ENCODE assay signal across 26 cellular contexts in genomic region chr1:107263291-107263790, GRCh38.
DNase-seq lines count a peak whose midpoint lies in the region; ATAC-seq, FAIRE-seq and TF ChIP-seq lines count a peak whose summit lies in the region.
"Had no signal": no experiment of that assay in that cellular context is flagged by ENCODE, and none has a peak within 500 bp of the region (broad histone marks: within the 10 kb centered on the region; RNA-seq: fewer than 3 reads in every experiment).

No MANE protein-coding gene starts in this region.

- peaks cover 17% of the 10 kb centered on the region for H3K4me1 Mint-ChIP-seq in memory B cell
- no peaks in the 10 kb centered on the region for H3K4me1 Mint-ChIP-seq in CD8-positive, alpha-beta memory T cell
- H3K4me1 Mint-ChIP-seq: CD4-positive, CD25-positive, alpha-beta regulatory T cell had no signal

- intact Hi-C loops in mammary epithelial cell (cut with micrococcal nuclease) = no loop called here
- intact Hi-C loops in breast epithelium (cut with DNase I; ENCODE audit: low total_unique reads) = no loop called here

- no peak for FAIRE-seq in bronchial epithelial cell (lab: Jason Lieb, UNC)
- FAIRE-seq: D721Med, GM19239, HTR-8/SVneo, K562 had no signal

- no peak overlapping the region for H3K4me3 Mint-ChIP-seq in memory B cell
- H3K4me3 Mint-ChIP-seq in CD8-positive, alpha-beta memory T cell = no peak overlapping the region
- H3K4me3 Mint-ChIP-seq: CD4-positive, CD25-positive, alpha-beta regulatory T cell; GM23338; H9 had no signal

- no peak overlapping the region for H2AFZ ChIP-seq in mammary epithelial cell (ENCODE audit: low read depth, low read length)
- H2AFZ ChIP-seq: GM23338, PC-9 had no signal

- dilution Hi-C loops in mammary epithelial cell (cut with HindIII; ENCODE audit: low sequenced_read_pairs) = no loop called here

- POLR2A ChIA-PET in CD8-positive, alpha-beta memory T cell (lab: Charles Lee) = no interaction called here

- H3K4me2 ChIP-seq in mammary epithelial cell (ENCODE audit: insufficient read depth, low read depth, low read length) = peak overlapping the region; percentile 41
- H3K4me2 ChIP-seq: GM23338, PC-9 had no signal

- H3K27me3 ChIP-seq in mammary epithelial cell (ENCODE audit: insufficient read depth, low read length) (no peaks in the 10 kb centered on the region), breast epithelium (no peaks in the 10 kb centered on the region), bronchial epithelial cell (ENCODE audit: control insufficient read depth, insufficient read depth, low read length) (no peaks in the 10 kb centered on the region)
- no peaks in the 10 kb centered on the region for H3K27me3 ChIP-seq in CD8-positive, alpha-beta memory T cell (ENCODE audit: insufficient read depth, low read length, poor library complexity, severe bottlenecking)
- H3K27me3 ChIP-seq: SJSA1 had no signal

- ATAC-seq in memory B cell (ENCODE audit: low read depth) = no peak
- ATAC-seq in GM21825 (IDR thresholded peaks at IDR 0.05; ENCODE audit: unreplicated experiment) = no peak
- ATAC-seq in HG03442 (IDR thresholded peaks at IDR 0.05; ENCODE audit: unreplicated experiment) = no peak
- ATAC-seq: GM23338, K562 had no signal

- peaks cover 6% of the 10 kb centered on the region for H3K9me3 Mint-ChIP-seq in memory B cell
- peaks cover 0 to 3% (median 0%) of the 10 kb centered on the region in 5 donors for H3K9me3 Mint-ChIP-seq in CD8-positive, alpha-beta memory T cell
- H3K9me3 Mint-ChIP-seq: GM23338, H9 had no signal

- CTCF ChIA-PET in mammary epithelial cell (lab: Charles Lee; ENCODE audit: low non-redundant PET) = no interaction called here
- CTCF ChIA-PET in CD8-positive, alpha-beta memory T cell (lab: Charles Lee) = no interaction called here

- H3K9ac ChIP-seq in mammary epithelial cell (ENCODE audit: insufficient read depth, low read length) = no peak overlapping the region

- no peaks in the 10 kb centered on the region for H3K9me3 ChIP-seq in mammary epithelial cell (replicated peaks; ENCODE audit: insufficient read depth, low read length)
- no peaks in the 10 kb centered on the region for H3K9me3 ChIP-seq in breast epithelium
- no peaks in the 10 kb centered on the region for H3K9me3 ChIP-seq in CD8-positive, alpha-beta memory T cell (ENCODE audit: low read length)
- H3K9me3 ChIP-seq: SJSA1 had no signal

- TF ChIP-seq CTCF in mammary epithelial cell (conservative IDR thresholded peaks at IDR 0.05 in 1 of 2, IDR thresholded peaks at IDR 0.05 in 1 of 2; ENCODE audit: extremely low read depth in 1 of 2, insufficient read depth in 1 of 2, low read depth in 1 of 2, low read length in 2 of 2) = no peak
- no peak for TF ChIP-seq CTCF in breast epithelium (IDR thresholded peaks at IDR 0.05)
- no peak for TF ChIP-seq CTCF in bronchial epithelial cell (IDR thresholded peaks at IDR 0.05; ENCODE audit: insufficient read depth, low read length, severe bottlenecking)

- H3K4me1 ChIP-seq in mammary epithelial cell (ENCODE audit: insufficient read depth, low read length) (peaks cover 30% of the 10 kb centered on the region), breast epithelium (no peaks in the 10 kb centered on the region)
- H3K4me1 ChIP-seq in CD8-positive, alpha-beta memory T cell (ENCODE audit: insufficient read depth, low read length) = no peaks in the 10 kb centered on the region
- H3K4me1 ChIP-seq: SJSA1 had no signal

- H3K27ac Mint-ChIP-seq in memory B cell = peak overlapping the region; percentile 51
- no peak overlapping the region for H3K27ac Mint-ChIP-seq in CD8-positive, alpha-beta memory T cell
- H3K27ac Mint-ChIP-seq: CD4-positive, CD25-positive, alpha-beta regulatory T cell; GM23338 had no signal

- in situ Hi-C loops in mammary epithelial cell (cut with MboI; ENCODE audit: low sequenced_read_pairs in 2 of 2) = no loop called here

- TF ChIP-seq POLR2A in breast epithelium (IDR thresholded peaks at IDR 0.05) = no peak

- no peaks in the 10 kb centered on the region for H3K27me3 Mint-ChIP-seq in memory B cell
- H3K27me3 Mint-ChIP-seq in CD8-positive, alpha-beta memory T cell = peaks cover 0 to 3% of the 10 kb centered on the region in 2 donors

- H3K36me3 Mint-ChIP-seq in memory B cell = no peaks in the 10 kb centered on the region
- no peaks in the 10 kb centered on the region for H3K36me3 Mint-ChIP-seq in CD8-positive, alpha-beta memory T cell
- H3K36me3 Mint-ChIP-seq: CD4-positive, CD25-positive, alpha-beta regulatory T cell had no signal

- H3K4me3 ChIP-seq in mammary epithelial cell (replicated peaks in 1 of 3; ENCODE audit: insufficient read depth in 1 of 3, low read depth in 2 of 3, low read length in 3 of 3) = no peak overlapping the region
- no peak overlapping the region for H3K4me3 ChIP-seq in breast epithelium
- H3K4me3 ChIP-seq in bronchial epithelial cell (ENCODE audit: low read depth, low read length) = no peak overlapping the region
- no peak overlapping the region for H3K4me3 ChIP-seq in CD8-positive, alpha-beta memory T cell (ENCODE audit: low read length)
- H3K4me3 ChIP-seq: GM23338, K562, PC-9, SJSA1 had no signal

- H3K36me3 ChIP-seq in mammary epithelial cell (ENCODE audit: insufficient read depth, low read length) (no peaks in the 10 kb centered on the region), breast epithelium (no peaks in the 10 kb centered on the region), bronchial epithelial cell (ENCODE audit: control insufficient read depth, insufficient read depth, low read length) (no peaks in the 10 kb centered on the region)
- no peaks in the 10 kb centered on the region for H3K36me3 ChIP-seq in CD8-positive, alpha-beta memory T cell (ENCODE audit: insufficient read depth, low read length)
- H3K36me3 ChIP-seq: SJSA1 had no signal

- H4K20me1 ChIP-seq in mammary epithelial cell (ENCODE audit: insufficient read depth, low read length) = no peaks in the 10 kb centered on the region

- no peak overlapping the region for H3K27ac ChIP-seq in mammary epithelial cell (ENCODE audit: insufficient read depth, low read depth, low read length)
- H3K27ac ChIP-seq in breast epithelium = no peak overlapping the region
- H3K27ac ChIP-seq in CD8-positive, alpha-beta memory T cell (ENCODE audit: low read depth, low read length) = no peak overlapping the region
- H3K27ac ChIP-seq: 22Rv1, PC-9, SJSA1 had no signal

- H3K79me2 ChIP-seq in mammary epithelial cell (ENCODE audit: insufficient read depth, low read length) = no peaks in the 10 kb centered on the region

- WGBS in mammary epithelial cell (ENCODE audit: low coverage, missing lambda C conversion rate) = 100% methylated on average over 1 of the region's 1 CpG

- no TSS peak for BruUV-seq in mammary epithelial cell (replicated peaks; lab: Mats Ljungman, UMichigan)

- DNase-seq in mammary epithelial cell (no peak), breast epithelium (ENCODE audit: low spot score in 2 of 2) (no peak), bronchial epithelial cell (ENCODE audit: low read depth) (peak; percentile 22), memory B cell (ENCODE audit: low spot score in 2 of 2) (no peak)
- no peak for DNase-seq in activated effector memory CD4-positive, alpha-beta T cell treated with Interleukin-2 at 50 U/mL for 16 hours
- no peak for DNase-seq in CD8-positive, alpha-beta memory T cell
- DNase-seq: ACHN; CD4-positive, CD25-positive, alpha-beta regulatory T cell; H9; Kasumi-1; NCI-H1092 treated with DMSO at 0.1 percent for 48 hours; NCI-H1930; NCI-H446; NCI-H524 treated with DMSO at 0.1 percent for 48 hours; NCI-H774; PC-9; Right ventricle myocardium superior had no signal
